16 cellular contexts compared by ENCODE assay signal in genomic region chr5:111280282-111280901, GRCh38. TPM values are rescaled to one million over a fixed set of nuclear protein-coding genes. Genes with fewer than 3 reads are reported as not detected.
DNase-seq lines count a peak whose midpoint lies in the region; ATAC-seq, FAIRE-seq and TF ChIP-seq lines count a peak whose summit lies in the region.
"Had no signal": no experiment of that assay in that cellular context is flagged by ENCODE, and none has a peak within 500 bp of the region (broad histone marks: within the 10 kb centered on the region; RNA-seq: fewer than 3 reads in every experiment).

No MANE protein-coding gene starts in this region.

- peak; percentile 51 for ATAC-seq in GM18858 (IDR thresholded peaks at IDR 0.05; ENCODE audit: unreplicated experiment)
- ATAC-seq in HG02571 (IDR thresholded peaks at IDR 0.05; ENCODE audit: unreplicated experiment), result peak; percentile 64
- no peak for ATAC-seq in GM18505 (IDR thresholded peaks at IDR 0.05; ENCODE audit: unreplicated experiment)
- ATAC-seq: HCT116 had no signal

- FAIRE-seq in frontal cortex (lab: Jason Lieb, UNC), result no peak
- FAIRE-seq: HTR-8/SVneo had no signal

- no peak for TF ChIP-seq POLR2A in GM18505 (IDR thresholded peaks at IDR 0.05; ENCODE audit: borderline replicate concordance, extremely low read depth, insufficient read depth, insufficient read length)

- DNase-seq in NCI-H82 (lab: John Stamatoyannopoulos, UW), result peak; percentile 47
- DNase-seq in middle frontal gyrus (ENCODE audit: extremely low spot score, low spot score), result peak; percentile 56
- DNase-seq in frontal cortex (ENCODE audit: low spot score in 2 of 2), result no peak
- no peak for DNase-seq in HUDEP-2 (lab: John Stamatoyannopoulos, UW; ENCODE audit: unreplicated experiment in 76 of 76)
- DNase-seq in NOMO-1 (lab: John Stamatoyannopoulos, UW; ENCODE audit: unreplicated experiment in 2 of 2), result no peak
- DNase-seq: BE2C; left ventricle myocardium inferior; MM.1S; naive B cell; NCI-H226; stimulated activated CD4-positive, alpha-beta T cell treated with anti-CD3 and anti-CD28 coated beads, Interleukin-2, amount 100 ng/mL, for 24 hours had no signal

RNA-seq across cellular contexts. Expression of gene CAMK4, which starts 56.2 kb away (rescaled TPM):
- 67.3 TPM for total RNA-seq in frontal cortex

Comparison
In these comparisons a context has a peak if more than half of its experiments do, and no peak if none do; other contexts are left out.
1. DNase-seq: peak in NCI-H82 (single experiment) and middle frontal gyrus (single experiment); none in frontal cortex (0 of 2), HUDEP-2 (0 of 76) and NOMO-1 (0 of 2).